ENCODE assay signal across 14 cellular contexts in the genomic region with DNA sequence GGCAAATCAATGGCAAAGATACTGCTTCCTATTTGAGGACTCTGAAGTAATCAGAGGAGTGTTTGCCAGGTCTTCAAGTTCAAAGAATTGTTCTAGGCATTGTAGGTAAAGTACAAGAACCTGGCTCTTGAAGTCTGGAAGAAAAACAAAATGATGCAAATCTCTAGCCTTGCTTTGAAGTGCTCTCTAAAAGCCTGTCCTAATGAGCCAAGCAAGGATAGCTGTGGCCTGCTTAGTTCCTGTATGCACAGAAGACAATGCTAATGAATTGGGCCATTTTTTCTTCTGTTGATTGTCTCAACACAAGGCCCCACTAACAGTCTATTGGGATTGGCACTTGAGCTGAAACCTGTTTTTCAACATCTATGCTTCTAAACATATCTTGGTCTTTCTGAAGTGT.
"Had no signal": no experiment of that assay in that cellular context is flagged by ENCODE, and none has a peak within 500 bp of the region (broad histone marks: within the 10 kb centered on the region; RNA-seq: fewer than 3 reads in every experiment).

No MANE protein-coding gene starts in this region.

- H3K4me3 ChIP-seq: gastroesophageal sphincter, pancreas, right lobe of liver, transverse colon had no signal

- ATAC-seq: activated CD4-positive, CD25-positive, alpha-beta regulatory T cell treated with anti-CD3 and anti-CD28 coated beads, Interleukin-2, amount 50 U/mL, for 24 hours; activated CD8-positive, alpha-beta memory T cell treated with anti-CD3 and anti-CD28 coated beads, Interleukin-2, amount 10 ng/mL, durations not matched to agents 7 days and 5 days; gastroesophageal sphincter; pancreas; stimulated activated naive B cell treated with anti-CD40 and anti-IgM and Interleukin-4, amounts not matched to agents 10 μg/mL and 1 μg/mL and 100 μg/mL, for 72 hours had no signal

- H3K4me1 ChIP-seq: gastroesophageal sphincter, pancreas, transverse colon had no signal

- H3K27ac ChIP-seq: brain microvascular endothelial cell, gastroesophageal sphincter, pancreas, right lobe of liver, transverse colon had no signal

- H3K27me3 ChIP-seq: brain microvascular endothelial cell, gastroesophageal sphincter, pancreas, right lobe of liver, transverse colon had no signal

- H3K36me3 ChIP-seq: brain microvascular endothelial cell, gastroesophageal sphincter, pancreas, right lobe of liver, transverse colon had no signal

- H3K9me3 ChIP-seq: gastroesophageal sphincter, pancreas, right lobe of liver, transverse colon had no signal

- DNase-seq: activated CD4-positive, alpha-beta T cell treated with anti-CD3 and anti-CD28 coated beads, Interleukin-2, amount 50 U/mL, for 4 hours; activated CD8-positive, alpha-beta memory T cell treated with anti-CD3 and anti-CD28 coated beads, Interleukin-2, amount 10 ng/mL, durations not matched to agents 7 days and 5 days; activated effector memory CD4-positive, alpha-beta T cell treated with anti-CD3 and anti-CD28 coated beads, Interleukin-2, amount 50 U/mL, for 16 hours; activated T-cell treated with anti-CD3 and anti-CD28 coated beads, Interleukin-2, amount 50 U/mL, for 24 hours; brain microvascular endothelial cell; dermis blood vessel endothelial cell; kidney glomerular epithelial cell; midbrain; pancreas; right lobe of liver; stimulated activated naive B cell treated with anti-CD40 and anti-IgM and Interleukin-4, amounts not matched to agents 10 μg/mL and 1 μg/mL and 100 μg/mL, for 72 hours; transverse colon had no signal
